8 cellular contexts compared by ENCODE assay signal in genomic region chr4:39446842-39447573, GRCh38. TPM values are rescaled to one million over a fixed set of nuclear protein-coding genes. Genes with fewer than 3 reads are reported as not detected.
DNase-seq lines count a peak whose midpoint lies in the region; ATAC-seq and TF ChIP-seq lines count a peak whose summit lies in the region.

No MANE protein-coding gene starts in this region.

- ATAC-seq in GM19452 (IDR thresholded peaks at IDR 0.05; ENCODE audit: unreplicated experiment) (peak; percentile 77), HG03520 (IDR thresholded peaks at IDR 0.05; ENCODE audit: unreplicated experiment) (peak; percentile 87)

- H3K27ac Mint-ChIP-seq in glutamatergic neuron (ENCODE audit: unreplicated experiment), result peak overlapping the region; percentile 59

- no peak for TF ChIP-seq CTCF in glutamatergic neuron (IDR thresholded peaks at IDR 0.05; ENCODE audit: partially characterized antibody, unreplicated experiment)

- peak overlapping the region; percentile 81 for H3K4me3 Mint-ChIP-seq in glutamatergic neuron (ENCODE audit: unreplicated experiment)

- DNase-seq in CD1c-positive myeloid dendritic cell (ENCODE audit: extremely low spot score) (peak; percentile 70), glutamatergic neuron (peak; percentile 81), renal cortical epithelial cell (ENCODE audit: low read depth) (peak; percentile 48), MV-4-11 (lab: John Stamatoyannopoulos, UW) (no peak), amniotic stem cell (lab: John Stamatoyannopoulos, UW) (no peak)
- DNase-seq in activated T-helper 9 cell treated with anti-CD3 and anti-CD28 coated beads, Interleukin-2, amount 50 U/mL, for 16 hours (ENCODE audit: low read depth), result peak; percentile 47

- no peaks in the 10 kb centered on the region for H3K9me3 Mint-ChIP-seq in glutamatergic neuron (ENCODE audit: unreplicated experiment)

- H3K27me3 Mint-ChIP-seq in glutamatergic neuron (ENCODE audit: unreplicated experiment), result peaks cover 2% of the 10 kb centered on the region

- H3K36me3 Mint-ChIP-seq in glutamatergic neuron (ENCODE audit: unreplicated experiment), result peaks cover 2% of the 10 kb centered on the region

- H3K4me1 Mint-ChIP-seq in glutamatergic neuron (ENCODE audit: low read depth, unreplicated experiment), result peaks cover 5% of the 10 kb centered on the region

RNA-seq across cellular contexts. Expression of gene RPL9, which starts 11.7 kb away (rescaled TPM):
- total RNA-seq in glutamatergic neuron (ENCODE audit: unreplicated experiment), result 831 TPM
- total RNA-seq in renal cortical epithelial cell, result 1,427 and 3,900 TPM in 2 replicates

RNA-seq across cellular contexts. Expression of gene LIAS, which starts 11.8 kb away (rescaled TPM):
- total RNA-seq in glutamatergic neuron (ENCODE audit: unreplicated experiment), result 9.4 TPM
- 8.5 and 10.4 TPM in 2 replicates for total RNA-seq in renal cortical epithelial cell

RNA-seq across cellular contexts. Expression of gene KLB, which starts 40.3 kb away (rescaled TPM):
- total RNA-seq in glutamatergic neuron (ENCODE audit: unreplicated experiment), result not detected
- total RNA-seq in renal cortical epithelial cell, result not detected in 2 replicates

Comparison
In these comparisons a context has a peak if more than half of its experiments do, and no peak if none do; other contexts are left out.
1. DNase-seq: peak in CD1c-positive myeloid dendritic cell (single experiment), activated T-helper 9 cell treated with anti-CD3 and anti-CD28 coated beads, Interleukin-2, amount 50 U/mL, for 16 hours (single experiment), glutamatergic neuron (single experiment) and renal cortical epithelial cell (single experiment); none in MV-4-11 (single experiment) and amniotic stem cell (single experiment).